In the genomic region with DNA sequence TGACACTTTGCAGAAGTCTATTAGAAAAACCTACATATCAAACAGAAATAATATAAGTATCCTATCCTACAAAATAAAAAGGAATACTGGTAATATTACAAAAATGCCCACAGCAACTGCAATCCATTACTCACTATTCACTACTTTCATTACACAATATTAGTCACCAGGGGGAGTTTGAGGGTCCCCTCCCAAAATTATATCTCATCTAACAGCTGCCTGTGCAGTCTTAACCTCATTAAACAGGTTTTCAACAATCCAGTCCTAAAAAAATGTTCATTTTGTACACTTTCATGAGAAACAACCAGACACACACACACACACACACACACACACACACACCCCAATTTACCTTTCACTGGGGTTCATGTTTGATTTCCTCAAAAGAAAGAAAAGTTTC, we compare ENCODE assay signal across 12 cellular contexts. TPM values are rescaled to one million over a fixed set of nuclear protein-coding genes. Genes with fewer than 3 reads are reported as not detected.
DNase-seq lines count a peak whose midpoint lies in the region; ATAC-seq and TF ChIP-seq lines count a peak whose summit lies in the region.
"Had no signal": no experiment of that assay in that cellular context is flagged by ENCODE, and none has a peak within 500 bp of the region (broad histone marks: within the 10 kb centered on the region; RNA-seq: fewer than 3 reads in every experiment).

No MANE protein-coding gene starts in this region.

- TF ChIP-seq EP300 in suprapubic skin (IDR thresholded peaks at IDR 0.05): no peak

- peak overlapping the region; percentile 47 for H3K27ac Mint-ChIP-seq in activated T-cell treated with anti-CD3 and anti-CD28 coated beads, Interleukin-2, amount 50 U/mL, for 72 hours
- H3K27ac Mint-ChIP-seq in endothelial cell (ENCODE audit: unreplicated experiment): no peak overlapping the region
- peak overlapping the region; percentile 93 for H3K27ac Mint-ChIP-seq in stimulated activated memory B cell treated with anti-CD40 and anti-IgM and Interleukin-4, amounts not matched to agents 10 μg/mL and 1 μg/mL and 100 μg/mL, for 72 hours

- BruUV-seq in OCI-LY7 (replicated peaks; lab: Mats Ljungman, UMichigan): TSS peak; percentile 31

- intact Hi-C loops in OCI-LY7 (cut with micrococcal nuclease; ENCODE audit: unreplicated experiment): loop anchor here (2.0 kb wide), 1 partner anchor 29 kb away; no protein-coding TSS in a partner anchor

- no peaks in the 10 kb centered on the region for H3K27me3 ChIP-seq in suprapubic skin
- H3K27me3 ChIP-seq: BLaER1, uterus had no signal

- CTCF ChIA-PET in OCI-LY7 (lab: Charles Lee; ENCODE audit: unreplicated experiment): no interaction called here

- no peaks in the 10 kb centered on the region for H3K9me2 ChIP-seq in OCI-LY7 (ENCODE audit: insufficient read depth, low read length)

- no peak for TF ChIP-seq POLR2A in suprapubic skin (IDR thresholded peaks at IDR 0.05)

- H3K4me3 ChIP-seq in OCI-LY7 (ENCODE audit: low read depth, low read length, poor library complexity, severe bottlenecking) (no peak overlapping the region), suprapubic skin (no peak overlapping the region)
- H3K4me3 ChIP-seq: BLaER1, uterus had no signal

- H3K36me3 ChIP-seq in OCI-LY7 (ENCODE audit: insufficient read depth, low read length) (no peaks in the 10 kb centered on the region), suprapubic skin (no peaks in the 10 kb centered on the region)
- H3K36me3 ChIP-seq: uterus had no signal

- peaks cover 10% of the 10 kb centered on the region for H3K27me3 Mint-ChIP-seq in activated T-cell treated with anti-CD3 and anti-CD28 coated beads, Interleukin-2, amount 50 U/mL, for 72 hours (ENCODE audit: low read depth)
- peaks cover 10% of the 10 kb centered on the region for H3K27me3 Mint-ChIP-seq in endothelial cell (ENCODE audit: unreplicated experiment)
- no peaks in the 10 kb centered on the region for H3K27me3 Mint-ChIP-seq in stimulated activated memory B cell treated with anti-CD40 and anti-IgM and Interleukin-4, amounts not matched to agents 10 μg/mL and 1 μg/mL and 100 μg/mL, for 72 hours

- POLR2A ChIA-PET in OCI-LY7 (lab: Charles Lee): interaction anchor here (1.2 kb wide), 1 partner anchor 11 kb away, joined by 3 read pairs; no protein-coding TSS in a partner anchor

- no peak overlapping the region for H3K4me2 ChIP-seq in OCI-LY7 (ENCODE audit: low read length)

- TF ChIP-seq CTCF in OCI-LY7 (conservative IDR thresholded peaks at IDR 0.05; ENCODE audit: low read length): peak; percentile 59
- peak; percentile 24 for TF ChIP-seq CTCF in endothelial cell (IDR thresholded peaks at IDR 0.05; ENCODE audit: unreplicated experiment)
- no peak for TF ChIP-seq CTCF in suprapubic skin (IDR thresholded peaks at IDR 0.05)

- H3K9me3 ChIP-seq in OCI-LY7 (ENCODE audit: low read length): no peaks in the 10 kb centered on the region
- no peaks in the 10 kb centered on the region for H3K9me3 ChIP-seq in suprapubic skin
- H3K9me3 ChIP-seq: uterus had no signal

- H3K27ac ChIP-seq in OCI-LY7 (ENCODE audit: low read depth, low read length, poor library complexity, severe bottlenecking) (no peak overlapping the region), suprapubic skin (no peak overlapping the region)
- H3K27ac ChIP-seq: BLaER1, uterus had no signal

- H3K4me3 Mint-ChIP-seq in activated T-cell treated with anti-CD3 and anti-CD28 coated beads, Interleukin-2, amount 50 U/mL, for 72 hours: peak overlapping the region in 1 of 2 donors; percentile 95
- H3K4me3 Mint-ChIP-seq in endothelial cell (ENCODE audit: unreplicated experiment): peak overlapping the region; percentile 25
- H3K4me3 Mint-ChIP-seq in stimulated activated memory B cell treated with anti-CD40 and anti-IgM and Interleukin-4, amounts not matched to agents 10 μg/mL and 1 μg/mL and 100 μg/mL, for 72 hours: no peak overlapping the region

- H3K79me2 ChIP-seq in OCI-LY7 (ENCODE audit: insufficient read depth, low read depth, low read length): no peaks in the 10 kb centered on the region

- H3K36me3 Mint-ChIP-seq in activated T-cell treated with anti-CD3 and anti-CD28 coated beads, Interleukin-2, amount 50 U/mL, for 72 hours (ENCODE audit: insufficient read depth in 2 of 2): no peaks in the 10 kb centered on the region
- peaks cover 5% of the 10 kb centered on the region for H3K36me3 Mint-ChIP-seq in endothelial cell (ENCODE audit: low read depth, unreplicated experiment)
- H3K36me3 Mint-ChIP-seq in stimulated activated memory B cell treated with anti-CD40 and anti-IgM and Interleukin-4, amounts not matched to agents 10 μg/mL and 1 μg/mL and 100 μg/mL, for 72 hours: peaks cover 5% of the 10 kb centered on the region

- H4K20me1 ChIP-seq in OCI-LY7 (ENCODE audit: insufficient read depth, low read length): peaks cover 22% of the 10 kb centered on the region; the same call in 1 of the 2 replicates

- H2AFZ ChIP-seq in OCI-LY7 (ENCODE audit: low read length): no peak overlapping the region

- H3K4me1 ChIP-seq in OCI-LY7 (ENCODE audit: insufficient read depth, low read length, poor library complexity, severe bottlenecking) (peaks cover 7% of the 10 kb centered on the region), suprapubic skin (peaks cover 16% of the 10 kb centered on the region)
- H3K4me1 ChIP-seq: uterus had no signal

- no peak for DNase-seq in activated T-cell treated with anti-CD3 and anti-CD28 coated beads, Interleukin-2, amount 50 U/mL, for 72 hours
- DNase-seq in activated T-cell treated with anti-CD3 and anti-CD28 coated beads for 4 hours: no peak
- peak; percentile 12 for DNase-seq in OCI-LY7 (ENCODE audit: low spot score)
- no peak for DNase-seq in endothelial cell (ENCODE audit: low spot score)
- DNase-seq in suprapubic skin (ENCODE audit: low spot score in 2 of 2): no peak
- DNase-seq in NCI-H1417 treated with DMSO at 0.1 percent for 48 hours (lab: John Stamatoyannopoulos, UW): no peak
- no peak for DNase-seq in NCI-H524 treated with DMSO at 0.1 percent for 48 hours (lab: John Stamatoyannopoulos, UW)
- DNase-seq: NCI-H526 treated with DMSO at 0.1 percent for 48 hours, uterus had no signal

- peaks cover 57% of the 10 kb centered on the region for H3K4me1 Mint-ChIP-seq in activated T-cell treated with anti-CD3 and anti-CD28 coated beads, Interleukin-2, amount 50 U/mL, for 72 hours (ENCODE audit: low read depth)
- peaks cover 22% of the 10 kb centered on the region for H3K4me1 Mint-ChIP-seq in endothelial cell (ENCODE audit: unreplicated experiment)
- H3K4me1 Mint-ChIP-seq in stimulated activated memory B cell treated with anti-CD40 and anti-IgM and Interleukin-4, amounts not matched to agents 10 μg/mL and 1 μg/mL and 100 μg/mL, for 72 hours: peaks cover 28% of the 10 kb centered on the region

- no peak for ATAC-seq in activated T-cell treated with anti-CD3 and anti-CD28 coated beads, Interleukin-2, amount 50 U/mL, for 72 hours (replicated peaks in 1 of 2)
- ATAC-seq in stimulated activated memory B cell treated with anti-CD40 and anti-IgM and Interleukin-4, amounts not matched to agents 10 μg/mL and 1 μg/mL and 100 μg/mL, for 72 hours: no peak
- ATAC-seq: activated CD4-positive, CD25-positive, alpha-beta regulatory T cell treated with anti-CD3 and anti-CD28 coated beads, Interleukin-2, amount 50 U/mL, for 24 hours had no signal

- no peaks in the 10 kb centered on the region for H3K9me3 Mint-ChIP-seq in activated T-cell treated with anti-CD3 and anti-CD28 coated beads, Interleukin-2, amount 50 U/mL, for 72 hours
- H3K9me3 Mint-ChIP-seq in endothelial cell (ENCODE audit: unreplicated experiment): no peaks in the 10 kb centered on the region
- H3K9me3 Mint-ChIP-seq in stimulated activated memory B cell treated with anti-CD40 and anti-IgM and Interleukin-4, amounts not matched to agents 10 μg/mL and 1 μg/mL and 100 μg/mL, for 72 hours: no peaks in the 10 kb centered on the region

RNA-seq across cellular contexts. Expression of a gene that starts 2.9 kb away (rescaled TPM):
- total RNA-seq in activated T-cell treated with anti-CD3 and anti-CD28 coated beads, Interleukin-2, amount 50 U/mL, for 72 hours: 1 to 10 TPM; 7.7 to 8.6 TPM
- 1.9 and 2.0 TPM in 2 replicates for total RNA-seq in OCI-LY7 (2014; rRNA removed; shearing (Covaris generic))
- 5.1 and 9.0 TPM in 2 replicates for total RNA-seq in OCI-LY7 (2022)
- total RNA-seq in endothelial cell (ENCODE audit: unreplicated experiment): 29.6 TPM
- 10 to 100 TPM; 15.9 to 20.7 (median 19.0) TPM for total RNA-seq in suprapubic skin

RNA-seq across cellular contexts. Expression of a gene that starts 48.2 kb away (rescaled TPM):
- total RNA-seq in activated T-cell treated with anti-CD3 and anti-CD28 coated beads, Interleukin-2, amount 50 U/mL, for 72 hours: not detected
- not detected in 2 replicates for total RNA-seq in OCI-LY7 (2014; rRNA removed; shearing (Covaris generic))
- total RNA-seq in OCI-LY7 (2022) (not detected in 2 replicates), endothelial cell (ENCODE audit: unreplicated experiment) (not detected), suprapubic skin (not detected)
- total RNA-seq: uterus had no signal

Comparison
In these comparisons a context has a peak if more than half of its experiments do, and no peak if none do; other contexts are left out.
1. CTCF ChIP-seq: peak in OCI-LY7 (single experiment) and endothelial cell (single experiment); none in suprapubic skin (0 of 2).